In the genomic region with DNA sequence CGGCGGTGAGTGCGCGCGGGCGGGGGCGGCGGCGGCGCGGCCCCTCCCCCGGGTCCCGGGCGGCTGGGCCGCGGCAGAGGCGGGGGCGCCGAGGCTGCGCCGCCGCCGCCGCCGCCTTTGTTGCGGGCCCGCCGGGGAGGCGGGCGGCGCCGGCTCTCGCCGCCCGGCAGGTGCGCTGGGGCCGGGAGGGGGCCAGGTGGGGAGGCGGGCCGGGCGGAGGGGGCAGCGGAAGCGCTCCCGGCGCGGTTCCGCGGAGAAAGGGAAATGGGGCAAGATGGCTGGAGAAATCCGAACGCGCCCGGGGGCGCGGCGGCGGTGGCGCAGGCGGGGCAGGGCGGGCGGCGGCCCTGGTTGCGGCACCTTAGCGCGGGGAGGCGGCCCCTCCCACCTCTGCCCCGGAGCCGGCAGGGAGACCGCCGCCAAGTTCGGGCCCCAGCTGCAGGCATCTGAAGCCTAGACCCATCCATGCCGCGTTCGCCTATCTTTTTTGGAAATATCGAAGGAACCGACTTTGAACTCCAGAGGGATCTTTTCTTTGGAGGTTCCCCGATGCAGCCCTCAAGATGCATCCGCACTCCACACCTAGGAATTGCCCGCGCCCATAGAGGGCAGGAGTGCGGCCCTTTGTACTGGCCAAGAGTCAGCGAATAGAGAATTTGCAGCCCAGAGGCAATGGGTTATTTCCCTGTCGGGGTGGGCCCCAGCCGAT, we compare ENCODE assay signal across 8 cellular contexts. TPM values are rescaled to one million over a fixed set of nuclear protein-coding genes. Genes with fewer than 3 reads are reported as not detected.
A peak's percentile ranks its signal among the peaks of the same experiment; 100 is the strongest.
DNase-seq lines count a peak whose midpoint lies in the region; ATAC-seq, FAIRE-seq and TF ChIP-seq lines count a peak whose summit lies in the region.

No MANE protein-coding gene starts in this region.

- CTCF ChIA-PET in HepG2 (lab: Yijun Ruan, JAX; ENCODE audit: low intra/inter-chr PET ratio, low total read pairs): no interaction called here

- DNase-seq in NCI-H2081 (lab: John Stamatoyannopoulos, UW) (peak; percentile 65 to 76), NCI-H2081 treated with DMSO at 0.1 percent for 48 hours (lab: John Stamatoyannopoulos, UW) (no peak), NCI-H146 (lab: John Stamatoyannopoulos, UW) (peak; percentile 72), chondrocyte (ENCODE audit: low spot score) (no peak), HepG2 (ENCODE audit: low spot score) (peak; percentile 17)
- peak; percentile 66 for DNase-seq in stimulated activated CD4-positive, alpha-beta T cell treated with anti-CD3 and anti-CD28 coated beads, Interleukin-4, amount 100 ng/mL, for 1 hour

- intact Hi-C loops in HepG2 (cut with micrococcal nuclease; ENCODE audit: unreplicated experiment): loop anchor here (1.0 kb wide), 1 partner anchor 36 kb away; no protein-coding TSS in a partner anchor

- H3K9me3 Mint-ChIP-seq in chondrocyte (ENCODE audit: low read depth): no peaks in the 10 kb centered on the region

- TF ChIP-seq CTCF in chondrocyte (IDR thresholded peaks at IDR 0.05): peak; percentile 66
- peak; percentile 39 for TF ChIP-seq CTCF in HepG2 (CRISPR knock-in tag; IDR thresholded peaks at IDR 0.05)

- H2AFZ ChIP-seq in HepG2 (ENCODE audit: low read length): no peak overlapping the region

- in situ Hi-C loops in HepG2 (cut with HindIII; ENCODE audit: extremely low pct_ligation_motif_present, low pct_unique_long_range_greater_than_20kb): no loop called here

- FAIRE-seq in HepG2 (lab: Jason Lieb, UNC): no peak

- H3K9me3 ChIP-seq in HepG2 (ENCODE audit: low read length): no peaks in the 10 kb centered on the region

- H3K4me1 Mint-ChIP-seq in chondrocyte (ENCODE audit: low read depth): peaks cover 57% of the 10 kb centered on the region

- H3K79me2 ChIP-seq in HepG2 (ENCODE audit: insufficient read depth, low read length): peaks cover 16% of the 10 kb centered on the region

- TF ChIP-seq POLR2A in HepG2 (IDR thresholded peaks at IDR 0.05; ENCODE audit: insufficient read depth in 1 of 2, low read depth in 2 of 2, low read length in 2 of 2): no peak

- peak overlapping the region; percentile 98 for H3K4me2 ChIP-seq in HepG2 (ENCODE audit: low read depth, low read length)

- peaks cover 3% of the 10 kb centered on the region; the same call in 1 of the 2 replicates for H4K20me1 ChIP-seq in HepG2 (ENCODE audit: insufficient read depth, low read length)

- no peaks in the 10 kb centered on the region; a peak in 2 of 5 replicates for H3K27me3 ChIP-seq in HepG2 (ENCODE audit: control insufficient read depth in 1 of 2, insufficient read depth in 2 of 2, low read length in 2 of 2)

- TF ChIP-seq RAD21 in HepG2 (CRISPR knock-in tag; IDR thresholded peaks at IDR 0.05): no peak

- peaks cover 37% of the 10 kb centered on the region for H3K4me1 ChIP-seq in HepG2 (ENCODE audit: insufficient read depth, low read length)

- H3K27me3 Mint-ChIP-seq in chondrocyte (ENCODE audit: low read depth): no peaks in the 10 kb centered on the region

- H3K27ac Mint-ChIP-seq in chondrocyte (ENCODE audit: unreplicated experiment): peak overlapping the region; percentile 55

- peak overlapping the region; percentile 64 for H3K9ac ChIP-seq in HepG2 (ENCODE audit: insufficient read depth, low read depth, low read length)

- H3K4me3 Mint-ChIP-seq in chondrocyte (ENCODE audit: unreplicated experiment): peak overlapping the region; percentile 80

- no peak for TF ChIP-seq EP300 in HepG2 (IDR thresholded peaks at IDR 0.05; ENCODE audit: low read depth in 2 of 2, low read length in 2 of 2)
- no peak for TF ChIP-seq EP300 in HepG2 (CRISPR knock-in tag; IDR thresholded peaks at IDR 0.05; ENCODE audit: borderline replicate concordance)

- H3K27ac ChIP-seq in HepG2 (ENCODE audit: extremely low read length, insufficient read depth, low read length): peak overlapping the region; percentile 48

- H3K36me3 Mint-ChIP-seq in chondrocyte (ENCODE audit: low read depth): peaks cover 21% of the 10 kb centered on the region

- no TSS peak for BruUV-seq in HepG2 (replicated peaks; lab: Mats Ljungman, UMichigan)

- peak overlapping the region; percentile 60 to 81 (median 79) for H3K4me3 ChIP-seq in HepG2 (replicated peaks in 1 of 3; ENCODE audit: insufficient read depth in 1 of 3, low read depth in 2 of 3, low read length in 3 of 3)

- 0% methylated on average over 3 of the region's 82 CpGs for WGBS in HepG2 (ENCODE audit: low lambda C conversion rate)

- ATAC-seq in HG02642 (IDR thresholded peaks at IDR 0.05; ENCODE audit: poor library complexity, unreplicated experiment): peak; percentile 40
- ATAC-seq in activated CD4-positive, CD25-positive, alpha-beta regulatory T cell treated with anti-CD3 and anti-CD28 coated beads, Interleukin-2, amount 50 U/mL, for 24 hours: peak; percentile 36 to 39
- peak; percentile 42 for ATAC-seq in HepG2

- H3K36me3 ChIP-seq in HepG2 (replicated peaks in 1 of 2; ENCODE audit: control insufficient read depth in 1 of 2, insufficient read depth in 2 of 2, low read length in 2 of 2): peaks cover 13 to 39% of the 10 kb centered on the region in 2 experiments

- POLR2A ChIA-PET in HepG2 (lab: Yijun Ruan, JAX): interaction anchor here (0.7 to 2.2 kb wide), 14 partner anchors 12 to 929 kb away, joined by 3 to 41 read pairs (median 4); a partner anchor contains a TSS

TF ChIP-seq in HepG2, 621 proteins besides CTCF, POLR2A, EP300 and RAD21 (continues in another document):
- TF ChIP-seq IKZF4 (CRISPR knock-in tag; IDR thresholded peaks at IDR 0.05; ENCODE audit: borderline replicate concordance, low read depth, not compliant biosample characterization) (no peak), TSC22D2 (CRISPR knock-in tag; IDR thresholded peaks at IDR 0.05; ENCODE audit: borderline replicate concordance) (no peak), MLLT10 (CRISPR knock-in tag; IDR thresholded peaks at IDR 0.05) (no peak), ZNF33B (CRISPR knock-in tag; IDR thresholded peaks at IDR 0.05) (no peak), KLF12 (CRISPR knock-in tag; IDR thresholded peaks at IDR 0.05; ENCODE audit: borderline replicate concordance) (no peak), SMAD1 (CRISPR knock-in tag; IDR thresholded peaks at IDR 0.05; ENCODE audit: borderline replicate concordance, low read depth) (no peak), DNMT3B (CRISPR knock-in tag; conservative IDR thresholded peaks at IDR 0.05) (no peak), ZNF331 (CRISPR knock-in tag; IDR thresholded peaks at IDR 0.05) (no peak)
- TF ChIP-seq, protein P1, sequence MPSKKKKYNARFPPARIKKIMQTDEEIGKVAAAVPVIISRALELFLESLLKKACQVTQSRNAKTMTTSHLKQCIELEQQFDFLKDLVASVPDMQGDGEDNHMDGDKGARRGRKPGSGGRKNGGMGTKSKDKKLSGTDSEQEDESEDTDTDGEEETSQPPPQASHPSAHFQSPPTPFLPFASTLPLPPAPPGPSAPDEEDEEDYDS (CRISPR knock-in tag; IDR thresholded peaks at IDR 0.05): no peak

RNA-seq across cellular contexts. Expression of a gene that starts 0.5 kb away (rescaled TPM):
- total RNA-seq in chondrocyte: 31.4 to 38.0 TPM (median 35.2 TPM) in 3 replicates
- total RNA-seq in HepG2 (2016; rRNA removed; fragmentation: Illumina TruSeq; extraction: Trizol): 16.2 and 17.6 TPM in 2 replicates
- total RNA-seq in HepG2 (2016; cell fraction: cytosol; rRNA removed; fragmentation: Illumina TruSeq; extraction: Trizol; ENCODE audit: low read depth): 2.0 and 2.1 TPM in 2 replicates
- total RNA-seq in HepG2 (2016; cell fraction: insoluble cytoplasmic fraction; rRNA removed; fragmentation: Illumina TruSeq; extraction: Trizol): 16.4 and 17.5 TPM in 2 replicates
- 8.6 and 8.8 TPM in 2 replicates for total RNA-seq in HepG2 (2016; cell fraction: membrane; rRNA removed; fragmentation: Illumina TruSeq; extraction: Trizol)
- total RNA-seq in HepG2 (2016; cell fraction: nucleus; rRNA removed; fragmentation: Illumina TruSeq; extraction: Trizol): 15.0 and 17.0 TPM in 2 replicates
- polyA plus RNA-seq in HepG2 (2011; rRNA removed): 4.8 and 5.3 TPM in 2 replicates
- 4.7 and 6.4 TPM in 2 replicates for polyA plus RNA-seq in HepG2 (2011; cell fraction: cytosol; rRNA removed)
- 12.4 and 14.7 TPM in 2 replicates for polyA plus RNA-seq in HepG2 (2011; cell fraction: nucleus; rRNA removed)
- polyA plus RNA-seq in HepG2 (2012): 8.0 and 9.8 TPM in 2 replicates
- polyA plus RNA-seq in HepG2 (2016; cell fraction: cytosol; fragmentation: Illumina TruSeq; extraction: Trizol; ENCODE audit: low read depth): 0.83 and 0.92 TPM in 2 replicates
- 14.9 and 16.0 TPM in 2 replicates for polyA plus RNA-seq in HepG2 (2016; cell fraction: insoluble cytoplasmic fraction; fragmentation: Illumina TruSeq; extraction: Trizol; ENCODE audit: low read depth)
- 5.1 and 5.4 TPM in 2 replicates for polyA plus RNA-seq in HepG2 (2016; cell fraction: membrane; fragmentation: Illumina TruSeq; extraction: Trizol; ENCODE audit: low read depth)
- polyA plus RNA-seq in HepG2 (2016; cell fraction: nucleus; fragmentation: Illumina TruSeq; extraction: Trizol; ENCODE audit: insufficient read depth, low read depth): 20.8 and 21.1 TPM in 2 replicates
- polyA minus RNA-seq in HepG2 (2011; rRNA and poly(A)+ RNA removed; ENCODE audit: low replicate concordance): 9.1 and 37.8 TPM in 2 replicates
- 6.7 and 8.7 TPM in 2 replicates for polyA minus RNA-seq in HepG2 (2011; cell fraction: cytosol; rRNA and poly(A)+ RNA removed)
- 28.5 and 30.6 TPM in 2 replicates for polyA minus RNA-seq in HepG2 (2011; cell fraction: nucleus; rRNA and poly(A)+ RNA removed)

RNA-seq across cellular contexts. Expression of a gene that starts 36.3 kb away (rescaled TPM):
- total RNA-seq in chondrocyte (8.9 to 11.1 TPM (median 9.3 TPM) in 3 replicates), HepG2 (2016; rRNA removed; fragmentation: Illumina TruSeq; extraction: Trizol) (28.3 and 38.1 TPM in 2 replicates)
- 9.2 and 10.8 TPM in 2 replicates for total RNA-seq in HepG2 (2016; cell fraction: cytosol; rRNA removed; fragmentation: Illumina TruSeq; extraction: Trizol; ENCODE audit: low read depth)
- 27.2 and 37.8 TPM in 2 replicates for total RNA-seq in HepG2 (2016; cell fraction: insoluble cytoplasmic fraction; rRNA removed; fragmentation: Illumina TruSeq; extraction: Trizol)
- 19.5 and 22.1 TPM in 2 replicates for total RNA-seq in HepG2 (2016; cell fraction: membrane; rRNA removed; fragmentation: Illumina TruSeq; extraction: Trizol)
- 25.7 and 26.6 TPM in 2 replicates for total RNA-seq in HepG2 (2016; cell fraction: nucleus; rRNA removed; fragmentation: Illumina TruSeq; extraction: Trizol)
- 21.3 and 29.1 TPM in 2 replicates for polyA plus RNA-seq in HepG2 (2011; rRNA removed)
- 15.5 and 21.7 TPM in 2 replicates for polyA plus RNA-seq in HepG2 (2011; cell fraction: cytosol; rRNA removed)
- polyA plus RNA-seq in HepG2 (2011; cell fraction: nucleus; rRNA removed): 27.8 and 28.0 TPM in 2 replicates
- 13.9 and 20.0 TPM in 2 replicates for polyA plus RNA-seq in HepG2 (2012)
- 2.2 TPM in 2 replicates for polyA plus RNA-seq in HepG2 (2016; cell fraction: cytosol; fragmentation: Illumina TruSeq; extraction: Trizol; ENCODE audit: low read depth)
- polyA plus RNA-seq in HepG2 (2016; cell fraction: insoluble cytoplasmic fraction; fragmentation: Illumina TruSeq; extraction: Trizol; ENCODE audit: low read depth): 39.2 and 41.6 TPM in 2 replicates
- polyA plus RNA-seq in HepG2 (2016; cell fraction: membrane; fragmentation: Illumina TruSeq; extraction: Trizol; ENCODE audit: low read depth): 6.4 and 6.7 TPM in 2 replicates
- 40.2 and 43.1 TPM in 2 replicates for polyA plus RNA-seq in HepG2 (2016; cell fraction: nucleus; fragmentation: Illumina TruSeq; extraction: Trizol; ENCODE audit: insufficient read depth, low read depth)
- polyA minus RNA-seq in HepG2 (2011; rRNA and poly(A)+ RNA removed; ENCODE audit: low replicate concordance): 14.9 and 18.3 TPM in 2 replicates
- polyA minus RNA-seq in HepG2 (2011; cell fraction: cytosol; rRNA and poly(A)+ RNA removed): 12.7 and 15.2 TPM in 2 replicates
- 22.0 and 27.1 TPM in 2 replicates for polyA minus RNA-seq in HepG2 (2011; cell fraction: nucleus; rRNA and poly(A)+ RNA removed)

Comparison
In these comparisons a context has a peak if more than half of its experiments do, and no peak if none do; other contexts are left out.
1. DNase-seq: peak in NCI-H2081 (2 of 2), NCI-H146 (single experiment), HepG2 (single experiment) and stimulated activated CD4-positive, alpha-beta T cell treated with anti-CD3 and anti-CD28 coated beads, Interleukin-4, amount 100 ng/mL, for 1 hour (single experiment); none in NCI-H2081 treated with DMSO at 0.1 percent for 48 hours (single experiment) and chondrocyte (single experiment).
2. Peak in every context shown above with its lines, with median percentiles within 50 percentile points of each other: ATAC-seq.